ENCODE assay signal across 1 cellular context in the genomic region with DNA sequence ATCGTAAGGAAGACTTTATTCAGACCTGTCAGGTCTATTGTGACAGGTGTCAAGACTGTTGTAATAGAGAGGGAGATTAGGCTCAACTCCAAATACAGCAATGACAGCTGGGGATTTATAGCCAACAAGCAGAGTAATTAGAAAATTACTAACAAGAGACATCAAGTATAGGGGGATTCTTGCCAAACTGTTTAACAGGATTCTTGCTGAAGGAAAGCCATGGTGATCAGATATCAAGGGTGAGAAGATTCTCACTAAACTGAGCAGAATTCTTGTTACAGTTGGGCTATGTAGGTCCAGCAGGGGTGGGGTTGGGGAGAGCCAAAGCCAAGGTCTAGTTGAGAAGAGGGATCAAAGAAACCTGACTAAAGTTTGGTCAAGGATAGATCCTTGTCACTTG.
TF ChIP-seq lines count a peak whose summit lies in the region.

No MANE protein-coding gene starts in this region.

TF ChIP-seq in WTC11, 78 proteins besides CTCF, POLR2A, EP300 and RAD21 (continued from another document):
- TF ChIP-seq, protein P1, sequence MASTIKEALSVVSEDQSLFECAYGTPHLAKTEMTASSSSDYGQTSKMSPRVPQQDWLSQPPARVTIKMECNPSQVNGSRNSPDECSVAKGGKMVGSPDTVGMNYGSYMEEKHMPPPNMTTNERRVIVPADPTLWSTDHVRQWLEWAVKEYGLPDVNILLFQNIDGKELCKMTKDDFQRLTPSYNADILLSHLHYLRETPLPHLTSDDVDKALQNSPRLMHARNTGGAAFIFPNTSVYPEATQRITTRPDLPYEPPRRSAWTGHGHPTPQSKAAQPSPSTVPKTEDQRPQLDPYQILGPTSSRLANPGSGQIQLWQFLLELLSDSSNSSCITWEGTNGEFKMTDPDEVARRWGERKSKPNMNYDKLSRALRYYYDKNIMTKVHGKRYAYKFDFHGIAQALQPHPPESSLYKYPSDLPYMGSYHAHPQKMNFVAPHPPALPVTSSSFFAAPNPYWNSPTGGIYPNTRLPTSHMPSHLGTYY (CRISPR knock-in tag; IDR thresholded peaks at IDR 0.05), result no peak
- TF ChIP-seq CBFB (CRISPR knock-in tag; IDR thresholded peaks at IDR 0.05; ENCODE audit: low read depth) (no peak), ZNF416 (CRISPR knock-in tag; IDR thresholded peaks at IDR 0.05) (no peak)
- TF ChIP-seq, protein P2, sequence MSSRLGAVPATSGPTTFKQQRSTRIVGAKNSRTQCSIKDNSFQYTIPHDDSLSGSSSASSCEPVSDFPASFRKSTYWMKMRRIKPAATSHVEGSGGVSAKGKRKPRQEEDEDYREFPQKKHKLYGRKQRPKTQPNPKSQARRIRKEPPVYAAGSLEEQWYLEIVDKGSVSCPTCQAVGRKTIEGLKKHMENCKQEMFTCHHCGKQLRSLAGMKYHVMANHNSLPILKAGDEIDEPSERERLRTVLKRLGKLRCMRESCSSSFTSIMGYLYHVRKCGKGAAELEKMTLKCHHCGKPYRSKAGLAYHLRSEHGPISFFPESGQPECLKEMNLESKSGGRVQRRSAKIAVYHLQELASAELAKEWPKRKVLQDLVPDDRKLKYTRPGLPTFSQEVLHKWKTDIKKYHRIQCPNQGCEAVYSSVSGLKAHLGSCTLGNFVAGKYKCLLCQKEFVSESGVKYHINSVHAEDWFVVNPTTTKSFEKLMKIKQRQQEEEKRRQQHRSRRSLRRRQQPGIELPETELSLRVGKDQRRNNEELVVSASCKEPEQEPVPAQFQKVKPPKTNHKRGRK (CRISPR knock-in tag; IDR thresholded peaks at IDR 0.05; ENCODE audit: borderline replicate concordance), result no peak
